Comparison of ENCODE assay signal across 13 cellular contexts in the genomic region with DNA sequence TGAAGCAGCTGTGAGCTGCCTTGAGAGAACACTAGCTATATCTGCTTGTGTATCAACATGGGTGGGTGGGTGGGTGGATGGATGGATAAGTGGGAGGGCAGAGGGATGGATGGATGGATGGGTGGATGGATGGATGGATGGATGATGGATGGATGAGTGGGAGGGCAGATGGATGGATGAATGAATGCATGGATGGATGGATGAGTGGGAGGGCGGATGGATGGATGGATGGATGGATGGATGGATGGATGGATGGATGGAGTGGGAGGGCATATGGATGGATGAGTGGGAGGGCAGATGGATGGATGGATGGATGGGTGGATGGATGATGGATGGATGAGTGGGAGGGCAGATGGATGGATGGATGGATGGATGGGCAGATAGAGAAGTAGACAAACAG.
DNase-seq lines count a peak whose midpoint lies in the region; ATAC-seq and TF ChIP-seq lines count a peak whose summit lies in the region.
"Had no signal": no experiment of that assay in that cellular context is flagged by ENCODE, and none has a peak within 500 bp of the region (broad histone marks: within the 10 kb centered on the region; RNA-seq: fewer than 3 reads in every experiment).

No MANE protein-coding gene starts in this region.

- H3K9ac ChIP-seq in OCI-LY3 (ENCODE audit: low read length), result peak overlapping the region; percentile 86; the same call in 1 of the 2 replicates
- H3K9ac ChIP-seq in endodermal cell (ENCODE audit: extremely low read depth, low read length, poor library complexity, severe bottlenecking), result no peak overlapping the region

- H3K27me3 Mint-ChIP-seq in CD8-positive, alpha-beta T cell (ENCODE audit: low read depth), result no peaks in the 10 kb centered on the region
- H3K27me3 Mint-ChIP-seq in dendritic cell treated with granulocyte-macrophage colony-stimulating factor and Interleukin-4, amounts not matched to agents 40 ng/mL and 50 ng/mL, for 4 days, result no peaks in the 10 kb centered on the region
- peaks cover 7% of the 10 kb centered on the region for H3K27me3 Mint-ChIP-seq in endodermal cell (ENCODE audit: insufficient read depth)

- POLR2A ChIA-PET in CD8-positive, alpha-beta T cell (lab: Charles Lee), result interaction anchor here (2.6 kb wide), 1 partner anchor 12 kb away, joined by 10 read pairs; no protein-coding TSS in a partner anchor
- POLR2A ChIA-PET in GM10248 (lab: Yijun Ruan, JAX), result no interaction called here

- peaks cover 61% of the 10 kb centered on the region for H3K4me1 Mint-ChIP-seq in CD8-positive, alpha-beta T cell (ENCODE audit: low read depth)
- peaks cover 71% of the 10 kb centered on the region for H3K4me1 Mint-ChIP-seq in dendritic cell treated with granulocyte-macrophage colony-stimulating factor and Interleukin-4, amounts not matched to agents 40 ng/mL and 50 ng/mL, for 4 days (ENCODE audit: low read depth)
- peaks cover 9% of the 10 kb centered on the region for H3K4me1 Mint-ChIP-seq in endodermal cell

- H3K36me3 Mint-ChIP-seq in CD8-positive, alpha-beta T cell, result peaks cover 62% of the 10 kb centered on the region
- peaks cover 82% of the 10 kb centered on the region for H3K36me3 Mint-ChIP-seq in dendritic cell treated with granulocyte-macrophage colony-stimulating factor and Interleukin-4, amounts not matched to agents 40 ng/mL and 50 ng/mL, for 4 days (ENCODE audit: low read depth)
- H3K36me3 Mint-ChIP-seq in endodermal cell (ENCODE audit: low read depth), result no peaks in the 10 kb centered on the region

- H3K27me3 ChIP-seq in CD8-positive, alpha-beta T cell (ENCODE audit: insufficient read depth, low read length), result no peaks in the 10 kb centered on the region
- H3K27me3 ChIP-seq in OCI-LY3 (ENCODE audit: low read depth, low read length) (no peaks in the 10 kb centered on the region), endodermal cell (ENCODE audit: control insufficient read depth, insufficient read depth, low read length, poor library complexity, severe bottlenecking) (no peaks in the 10 kb centered on the region)

- ATAC-seq in CD8-positive, alpha-beta T cell, result no peak

- H3K9me3 ChIP-seq in CD8-positive, alpha-beta T cell (ENCODE audit: low read length), result no peaks in the 10 kb centered on the region
- H3K9me3 ChIP-seq in OCI-LY3 (ENCODE audit: insufficient read depth, low read length) (no peaks in the 10 kb centered on the region), endodermal cell (ENCODE audit: control insufficient read depth, low read length) (no peaks in the 10 kb centered on the region)

- no peaks in the 10 kb centered on the region for H3K9me3 Mint-ChIP-seq in CD8-positive, alpha-beta T cell
- H3K9me3 Mint-ChIP-seq in dendritic cell treated with granulocyte-macrophage colony-stimulating factor and Interleukin-4, amounts not matched to agents 40 ng/mL and 50 ng/mL, for 4 days, result no peaks in the 10 kb centered on the region
- no peaks in the 10 kb centered on the region for H3K9me3 Mint-ChIP-seq in endodermal cell

- H3K79me2 ChIP-seq in OCI-LY3 (ENCODE audit: low read length), result peaks cover 78% of the 10 kb centered on the region

- CTCF ChIA-PET in CD8-positive, alpha-beta T cell (lab: Charles Lee), result no interaction called here
- CTCF ChIA-PET in GM10248 (lab: Yijun Ruan, JAX), result interaction anchor here (1.7 to 10.2 kb wide), 3 partner anchors 13 to 39 kb away, joined by 4 to 132 read pairs (median 39); no protein-coding TSS in a partner anchor

- H3K36me3 ChIP-seq in CD8-positive, alpha-beta T cell (ENCODE audit: insufficient read depth, low read length), result peaks cover 14% of the 10 kb centered on the region
- H3K36me3 ChIP-seq in OCI-LY3 (replicated peaks; ENCODE audit: low read depth, low read length) (peaks cover 48% of the 10 kb centered on the region), endodermal cell (ENCODE audit: control insufficient read depth, insufficient read depth, low read length) (no peaks in the 10 kb centered on the region)

- peaks cover 42% of the 10 kb centered on the region for H3K4me1 ChIP-seq in CD8-positive, alpha-beta T cell (ENCODE audit: insufficient read depth, low read length)
- H3K4me1 ChIP-seq in OCI-LY3 (ENCODE audit: low read length), result peaks cover 45% of the 10 kb centered on the region
- no peaks in the 10 kb centered on the region for H3K4me1 ChIP-seq in endodermal cell (ENCODE audit: control insufficient read depth, insufficient read depth, low read length)

- no peak for DNase-seq in CD8-positive, alpha-beta T cell
- no peak for DNase-seq in CD1c-positive myeloid dendritic cell (ENCODE audit: extremely low spot score)
- no peak for DNase-seq in GM10248 (ENCODE audit: extremely low spot score)
- DNase-seq in endodermal cell, result no peak
- DNase-seq: EL; IMR-90; NCI-H748 treated with DMSO at 0.1 percent for 48 hours; RPMI8226; stimulated activated CD4-positive, alpha-beta T cell treated with anti-CD3 and anti-CD28 coated beads, Interleukin-4, amount 100 ng/mL, for 4 hours had no signal

- H3K27ac Mint-ChIP-seq in CD8-positive, alpha-beta T cell, result peak overlapping the region; percentile 41
- peak overlapping the region; percentile 86 for H3K27ac Mint-ChIP-seq in dendritic cell treated with granulocyte-macrophage colony-stimulating factor and Interleukin-4, amounts not matched to agents 40 ng/mL and 50 ng/mL, for 4 days
- no peak overlapping the region for H3K27ac Mint-ChIP-seq in endodermal cell

- H3K4me3 Mint-ChIP-seq in CD8-positive, alpha-beta T cell, result peak overlapping the region; percentile 23
- peak overlapping the region; percentile 90 for H3K4me3 Mint-ChIP-seq in dendritic cell treated with granulocyte-macrophage colony-stimulating factor and Interleukin-4, amounts not matched to agents 40 ng/mL and 50 ng/mL, for 4 days
- H3K4me3 Mint-ChIP-seq in endodermal cell, result no peak overlapping the region

- H4K20me1 ChIP-seq in OCI-LY3 (ENCODE audit: insufficient read depth, low read length), result peaks cover 14% of the 10 kb centered on the region

- no peak for TF ChIP-seq CTCF in CD8-positive, alpha-beta T cell (IDR thresholded peaks at IDR 0.05)
- TF ChIP-seq CTCF in OCI-LY3 (IDR thresholded peaks at IDR 0.05; ENCODE audit: low read depth, low read length) (no peak), GM10248 (IDR thresholded peaks at IDR 0.05; ENCODE audit: control extremely low read depth, extremely low read depth, low read depth, missing control alignments) (no peak), endodermal cell (conservative IDR thresholded peaks at IDR 0.05) (no peak)

- H2AFZ ChIP-seq in OCI-LY3 (ENCODE audit: low read depth, low read length), result no peak overlapping the region

- intact Hi-C loops in CD8-positive, alpha-beta T cell (cut with DNase I, micrococcal nuclease), result no loop called here
- intact Hi-C loops in dendritic cell treated with granulocyte-macrophage colony-stimulating factor and Interleukin-4, amounts not matched to agents 40 ng/mL and 50 ng/mL, for 4 days (cut with micrococcal nuclease), result no loop called here

- H3K27ac ChIP-seq in CD8-positive, alpha-beta T cell (ENCODE audit: low read depth, low read length), result no peak overlapping the region
- H3K27ac ChIP-seq in OCI-LY3 (ENCODE audit: low read length), result peak overlapping the region; percentile 81
- H3K27ac ChIP-seq in skin epidermis, result peak overlapping the region in 8 of 21 experiments; percentile 29 to 92 (median 84)
- H3K27ac ChIP-seq in endodermal cell (ENCODE audit: low read depth, low read length), result no peak overlapping the region
- H3K27ac ChIP-seq: C4-2B had no signal

- H3K4me2 ChIP-seq in OCI-LY3 (ENCODE audit: low read length), result peak overlapping the region; percentile 94

- H3K4me3 ChIP-seq in CD8-positive, alpha-beta T cell (ENCODE audit: low read depth, low read length), result no peak overlapping the region
- H3K4me3 ChIP-seq in OCI-LY3 (ENCODE audit: low read length) (peak overlapping the region; percentile 96), skin epidermis (peak overlapping the region in 5 of 7 experiments; percentile 36 to 49 (median 43)), endodermal cell (ENCODE audit: low read length) (no peak overlapping the region)

- 67 to 80% methylated on average over 1 of the region's 1 CpG for WGBS in endodermal cell (ENCODE audit: insufficient coverage in 1 of 2, insufficient read length in 1 of 2), 2 experiments

Comparison
In these comparisons a context has a peak if more than half of its experiments do, and no peak if none do; other contexts are left out.
1. H3K4me3 ChIP-seq: peak in OCI-LY3 (single experiment) and skin epidermis (5 of 7); none in CD8-positive, alpha-beta T cell (single experiment) and endodermal cell (single experiment).